In the genomic region with DNA sequence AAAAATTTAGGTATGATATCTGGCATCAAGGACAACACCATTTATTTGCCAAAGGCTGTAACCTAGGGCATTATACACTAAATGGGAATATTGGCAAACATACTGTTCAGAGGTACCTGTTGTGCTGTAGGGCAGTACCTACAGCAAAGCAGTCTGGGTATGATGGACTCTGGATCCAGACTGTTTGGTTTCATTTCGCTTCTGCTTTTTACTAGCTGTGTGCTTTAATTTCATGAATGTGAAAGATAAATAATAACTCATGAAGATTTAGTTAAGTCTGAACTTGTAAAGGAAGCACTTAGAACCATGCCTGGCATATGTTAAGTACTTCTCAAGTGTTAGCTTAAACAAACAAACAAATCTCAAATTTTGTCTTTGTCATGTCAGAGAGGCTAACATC, we compare ENCODE assay signal across 13 cellular contexts. TPM values are rescaled to one million over a fixed set of nuclear protein-coding genes. Genes with fewer than 3 reads are reported as not detected.
DNase-seq lines count a peak whose midpoint lies in the region; ATAC-seq, FAIRE-seq and TF ChIP-seq lines count a peak whose summit lies in the region.
"Had no signal": no experiment of that assay in that cellular context is flagged by ENCODE, and none has a peak within 500 bp of the region (broad histone marks: within the 10 kb centered on the region; RNA-seq: fewer than 3 reads in every experiment).

No MANE protein-coding gene starts in this region.

- ATAC-seq in activated CD4-positive, alpha-beta T cell treated with anti-CD3 and anti-CD28 coated beads for 36 hours: no peak
- no peak for ATAC-seq in Panc1
- ATAC-seq in HepG2: peak; percentile 74
- ATAC-seq in GM19463 (IDR thresholded peaks at IDR 0.05; ENCODE audit: unreplicated experiment): no peak
- ATAC-seq: T-helper 17 cell had no signal

- H3K4me2 ChIP-seq in HepG2 (ENCODE audit: low read depth, low read length): peak overlapping the region; percentile 54

- peak overlapping the region; percentile 31 for H3K27ac Mint-ChIP-seq in activated CD4-positive, alpha-beta T cell treated with anti-CD3 and anti-CD28 coated beads, Interleukin-2, amount 10 ng/mL, durations not matched to agents 7 days and 5 days
- no peak overlapping the region for H3K27ac Mint-ChIP-seq in activated CD4-positive, alpha-beta T cell treated with anti-CD3 and anti-CD28 coated beads for 36 hours
- H3K27ac Mint-ChIP-seq: T-helper 17 cell had no signal

- no peaks in the 10 kb centered on the region for H3K27me3 ChIP-seq in Panc1 (ENCODE audit: control insufficient read depth, insufficient read depth, low read length)
- no peaks in the 10 kb centered on the region for H3K27me3 ChIP-seq in HepG2 (ENCODE audit: control insufficient read depth in 1 of 2, insufficient read depth in 2 of 2, low read length in 2 of 2)
- no peaks in the 10 kb centered on the region for H3K27me3 ChIP-seq in thymus (ENCODE audit: control insufficient read depth, insufficient read depth)

- BruUV-seq in Panc1 (replicated peaks; lab: Mats Ljungman, UMichigan): no TSS peak
- BruUV-seq in HepG2 (replicated peaks; lab: Mats Ljungman, UMichigan): no TSS peak

- intact Hi-C loops in activated CD4-positive, alpha-beta T cell treated with anti-CD3 and anti-CD28 coated beads for 36 hours (cut with DNase I, micrococcal nuclease): no loop called here
- intact Hi-C loops in Panc1 (cut with micrococcal nuclease; ENCODE audit: unreplicated experiment): no loop called here
- intact Hi-C loops in HepG2 (cut with micrococcal nuclease; ENCODE audit: unreplicated experiment): no loop called here

- peak overlapping the region; percentile 100 for H3K27ac ChIP-seq in Panc1 (ENCODE audit: low read length)
- peak overlapping the region; percentile 64 for H3K27ac ChIP-seq in HepG2 (ENCODE audit: extremely low read length, insufficient read depth, low read length)
- peak overlapping the region; percentile 33 for H3K27ac ChIP-seq in thymus (ENCODE audit: low read depth)

- H3K79me2 ChIP-seq in HepG2 (ENCODE audit: insufficient read depth, low read length): peaks cover 5% of the 10 kb centered on the region

- no peak for TF ChIP-seq POLR2A in HepG2 (IDR thresholded peaks at IDR 0.05; ENCODE audit: insufficient read depth in 1 of 2, low read depth in 2 of 2, low read length in 2 of 2)

- TF ChIP-seq CTCF in Panc1 (IDR thresholded peaks at IDR 0.05) (no peak), HepG2 (CRISPR knock-in tag; IDR thresholded peaks at IDR 0.05) (no peak)

- CTCF ChIA-PET in activated CD4-positive, alpha-beta T cell treated with anti-CD3 and anti-CD28 coated beads, Interleukin-2, amount 10 ng/mL, durations not matched to agents 7 days and 5 days (lab: Charles Lee): interaction anchor here (0.5 to 1.4 kb wide), 4 partner anchors 13 to 29 kb away, joined by 3 to 4 read pairs (median 3); no protein-coding TSS in a partner anchor
- CTCF ChIA-PET in activated CD4-positive, alpha-beta T cell treated with anti-CD3 and anti-CD28 coated beads for 36 hours (lab: Charles Lee): interaction anchor here (0.6 to 1.1 kb wide), 2 partner anchors 66 to 371 kb away, joined by 3 read pairs; no protein-coding TSS in a partner anchor
- CTCF ChIA-PET in Panc1 (lab: Charles Lee): no interaction called here
- CTCF ChIA-PET in HepG2 (lab: Yijun Ruan, JAX; ENCODE audit: low intra/inter-chr PET ratio, low total read pairs): no interaction called here

- H3K4me1 Mint-ChIP-seq in activated CD4-positive, alpha-beta T cell treated with anti-CD3 and anti-CD28 coated beads, Interleukin-2, amount 10 ng/mL, durations not matched to agents 7 days and 5 days: peaks cover 53% of the 10 kb centered on the region
- H3K4me1 Mint-ChIP-seq in activated CD4-positive, alpha-beta T cell treated with anti-CD3 and anti-CD28 coated beads for 36 hours: peaks cover 42% of the 10 kb centered on the region

- H3K4me1 ChIP-seq in Panc1 (ENCODE audit: control insufficient read depth, insufficient read depth, low read length): peaks cover 77% of the 10 kb centered on the region
- H3K4me1 ChIP-seq in HepG2 (ENCODE audit: insufficient read depth, low read length): peaks cover 84% of the 10 kb centered on the region
- H3K4me1 ChIP-seq in thymus (ENCODE audit: control insufficient read depth, insufficient read depth, low read length): peaks cover 16% of the 10 kb centered on the region

- peak overlapping the region; percentile 56 for H3K9ac ChIP-seq in HepG2 (ENCODE audit: insufficient read depth, low read depth, low read length)

- no peaks in the 10 kb centered on the region; the same call in 1 of the 2 replicates for H3K36me3 ChIP-seq in Panc1 (ENCODE audit: control insufficient read depth, insufficient read depth, low read length)
- H3K36me3 ChIP-seq in HepG2 (replicated peaks in 1 of 2; ENCODE audit: control insufficient read depth in 1 of 2, insufficient read depth in 2 of 2, low read length in 2 of 2): no peaks in the 10 kb centered on the region
- peaks cover 3% of the 10 kb centered on the region for H3K36me3 ChIP-seq in thymus (ENCODE audit: control insufficient read depth, insufficient read depth)

- H3K4me3 Mint-ChIP-seq in activated CD4-positive, alpha-beta T cell treated with anti-CD3 and anti-CD28 coated beads, Interleukin-2, amount 10 ng/mL, durations not matched to agents 7 days and 5 days: no peak overlapping the region
- H3K4me3 Mint-ChIP-seq in activated CD4-positive, alpha-beta T cell treated with anti-CD3 and anti-CD28 coated beads for 36 hours: no peak overlapping the region
- H3K4me3 Mint-ChIP-seq: T-helper 17 cell had no signal

- H3K36me3 Mint-ChIP-seq in activated CD4-positive, alpha-beta T cell treated with anti-CD3 and anti-CD28 coated beads, Interleukin-2, amount 10 ng/mL, durations not matched to agents 7 days and 5 days (ENCODE audit: low read depth): peaks cover 44% of the 10 kb centered on the region
- H3K36me3 Mint-ChIP-seq in activated CD4-positive, alpha-beta T cell treated with anti-CD3 and anti-CD28 coated beads for 36 hours (ENCODE audit: low read depth): peaks cover 12% of the 10 kb centered on the region

- 19% methylated on average over 1 of the region's 1 CpG for WGBS in HepG2 (ENCODE audit: low lambda C conversion rate)
- 90% methylated on average over 1 of the region's 1 CpG for WGBS in thymus

- H3K9me3 Mint-ChIP-seq in activated CD4-positive, alpha-beta T cell treated with anti-CD3 and anti-CD28 coated beads, Interleukin-2, amount 10 ng/mL, durations not matched to agents 7 days and 5 days: no peaks in the 10 kb centered on the region
- no peaks in the 10 kb centered on the region for H3K9me3 Mint-ChIP-seq in activated CD4-positive, alpha-beta T cell treated with anti-CD3 and anti-CD28 coated beads for 36 hours (ENCODE audit: low read depth)

- POLR2A ChIA-PET in activated CD4-positive, alpha-beta T cell treated with anti-CD3 and anti-CD28 coated beads, Interleukin-2, amount 10 ng/mL, durations not matched to agents 7 days and 5 days (lab: Charles Lee): no interaction called here
- POLR2A ChIA-PET in activated CD4-positive, alpha-beta T cell treated with anti-CD3 and anti-CD28 coated beads for 36 hours (lab: Charles Lee): no interaction called here
- POLR2A ChIA-PET in Panc1 (lab: Charles Lee) (no interaction called here), HepG2 (lab: Yijun Ruan, JAX) (interaction anchor here (1.0 to 1.3 kb wide), 3 partner anchors 11 to 102 kb away, joined by 3 to 4 read pairs (median 3); no protein-coding TSS in a partner anchor)

- TF ChIP-seq RAD21 in HepG2 (CRISPR knock-in tag; IDR thresholded peaks at IDR 0.05): no peak

- no peaks in the 10 kb centered on the region for H3K9me3 ChIP-seq in Panc1 (ENCODE audit: control insufficient read depth, insufficient read depth, low read depth, low read length)
- H3K9me3 ChIP-seq in HepG2 (ENCODE audit: low read length): no peaks in the 10 kb centered on the region
- no peaks in the 10 kb centered on the region for H3K9me3 ChIP-seq in thymus (ENCODE audit: control insufficient read depth)

- no peak overlapping the region for H2AFZ ChIP-seq in HepG2 (ENCODE audit: low read length)

- H4K20me1 ChIP-seq in HepG2 (ENCODE audit: insufficient read depth, low read length): no peaks in the 10 kb centered on the region

- H3K27me3 Mint-ChIP-seq in activated CD4-positive, alpha-beta T cell treated with anti-CD3 and anti-CD28 coated beads, Interleukin-2, amount 10 ng/mL, durations not matched to agents 7 days and 5 days: no peaks in the 10 kb centered on the region
- H3K27me3 Mint-ChIP-seq in activated CD4-positive, alpha-beta T cell treated with anti-CD3 and anti-CD28 coated beads for 36 hours: no peaks in the 10 kb centered on the region
- H3K27me3 Mint-ChIP-seq: T-helper 17 cell had no signal

- in situ Hi-C loops in Panc1 (cut with HindIII; ENCODE audit: low pct_unique_long_range_greater_than_20kb, low sequenced_read_pairs): no loop called here
- in situ Hi-C loops in HepG2 (cut with HindIII; ENCODE audit: extremely low pct_ligation_motif_present, low pct_unique_long_range_greater_than_20kb): no loop called here

- H3K4me3 ChIP-seq in Panc1 (ENCODE audit: low read depth in 2 of 2, low read length in 2 of 2) (no peak overlapping the region), HepG2 (replicated peaks in 1 of 3; ENCODE audit: insufficient read depth in 1 of 3, low read depth in 2 of 3, low read length in 3 of 3) (peak overlapping the region in 2 of 3 experiments; percentile 16 to 27; a peak in 2 of 6 replicates), thymus (ENCODE audit: low read length) (no peak overlapping the region)

- TF ChIP-seq EP300 in HepG2 (IDR thresholded peaks at IDR 0.05; ENCODE audit: low read depth in 2 of 2, low read length in 2 of 2): no peak
- TF ChIP-seq EP300 in HepG2 (CRISPR knock-in tag; IDR thresholded peaks at IDR 0.05; ENCODE audit: borderline replicate concordance): no peak

- DNase-seq in activated CD4-positive, alpha-beta T cell treated with anti-CD3 and anti-CD28 coated beads, Interleukin-2, amount 10 ng/mL, durations not matched to agents 7 days and 5 days: no peak
- DNase-seq in activated CD4-positive, alpha-beta T cell treated with anti-CD3 and anti-CD28 coated beads for 36 hours: no peak
- DNase-seq in Panc1 (ENCODE audit: low read depth, low spot score): no peak
- DNase-seq in HepG2 (ENCODE audit: low spot score): peak; percentile 46
- DNase-seq in glomerular visceral epithelial cell (ENCODE audit: extremely low spot score): no peak
- no peak for DNase-seq in NCI-H146 treated with DMSO at 0.1 percent for 48 hours (lab: John Stamatoyannopoulos, UW; ENCODE audit: unreplicated experiment)
- DNase-seq: activated CD8-positive, alpha-beta memory T cell treated with anti-CD3 and anti-CD28 coated beads, Interleukin-2, amount 50 U/mL, for 4 hours; GDM1; GOT3; NCI-H510A; T-helper 17 cell had no signal

- FAIRE-seq in HepG2 (lab: Jason Lieb, UNC): peak; percentile 85

RNA-seq across cellular contexts. Expression of gene SLC38A2, which starts 17.7 kb away (rescaled TPM):
- 100 to 1,000 TPM; 216 to 283 TPM for total RNA-seq in activated CD4-positive, alpha-beta T cell treated with anti-CD3 and anti-CD28 coated beads, Interleukin-2, amount 10 ng/mL, durations not matched to agents 7 days and 5 days
- 100 to 1,000 TPM; 211 to 296 TPM for total RNA-seq in activated CD4-positive, alpha-beta T cell treated with anti-CD3 and anti-CD28 coated beads for 36 hours
- total RNA-seq in Panc1 (2021; ENCODE audit: unreplicated experiment): 341 TPM
- 122 TPM for polyA plus RNA-seq in Panc1 (2012; ENCODE audit: insufficient read length)
- 230 and 368 TPM in 2 replicates for total RNA-seq in HepG2 (2016; rRNA removed; fragmentation: Illumina TruSeq; extraction: Trizol)
- 31.8 and 45.4 TPM in 2 replicates for total RNA-seq in HepG2 (2016; cell fraction: cytosol; rRNA removed; fragmentation: Illumina TruSeq; extraction: Trizol; ENCODE audit: low read depth)
- total RNA-seq in HepG2 (2016; cell fraction: insoluble cytoplasmic fraction; rRNA removed; fragmentation: Illumina TruSeq; extraction: Trizol): 210 and 375 TPM in 2 replicates
- 98.8 and 127 TPM in 2 replicates for total RNA-seq in HepG2 (2016; cell fraction: membrane; rRNA removed; fragmentation: Illumina TruSeq; extraction: Trizol)
- 947 and 961 TPM in 2 replicates for total RNA-seq in HepG2 (2016; cell fraction: nucleus; rRNA removed; fragmentation: Illumina TruSeq; extraction: Trizol)
- 861 and 880 TPM in 2 replicates for polyA plus RNA-seq in HepG2 (2011; rRNA removed)
- 346 and 636 TPM in 2 replicates for polyA plus RNA-seq in HepG2 (2011; cell fraction: cytosol; rRNA removed)
- polyA plus RNA-seq in HepG2 (2011; cell fraction: nucleus; rRNA removed): 926 and 1,239 TPM in 2 replicates
- polyA plus RNA-seq in HepG2 (2012): 836 and 868 TPM in 2 replicates
- polyA plus RNA-seq in HepG2 (2016; cell fraction: cytosol; fragmentation: Illumina TruSeq; extraction: Trizol; ENCODE audit: low read depth): 8.1 TPM in 2 replicates
- polyA plus RNA-seq in HepG2 (2016; cell fraction: insoluble cytoplasmic fraction; fragmentation: Illumina TruSeq; extraction: Trizol; ENCODE audit: low read depth): 138 and 148 TPM in 2 replicates
- 24.1 and 28.9 TPM in 2 replicates for polyA plus RNA-seq in HepG2 (2016; cell fraction: membrane; fragmentation: Illumina TruSeq; extraction: Trizol; ENCODE audit: low read depth)
- polyA plus RNA-seq in HepG2 (2016; cell fraction: nucleus; fragmentation: Illumina TruSeq; extraction: Trizol; ENCODE audit: insufficient read depth, low read depth): 882 and 909 TPM in 2 replicates
- 406 and 1,055 TPM in 2 replicates for polyA minus RNA-seq in HepG2 (2011; rRNA and poly(A)+ RNA removed; ENCODE audit: low replicate concordance)
- polyA minus RNA-seq in HepG2 (2011; cell fraction: cytosol; rRNA and poly(A)+ RNA removed): 1,075 and 1,302 TPM in 2 replicates
- 2,125 and 2,864 TPM in 2 replicates for polyA minus RNA-seq in HepG2 (2011; cell fraction: nucleus; rRNA and poly(A)+ RNA removed)
- polyA plus RNA-seq in thymus: 137 TPM

Comparison
In these comparisons a context has a peak if more than half of its experiments do, and no peak if none do; other contexts are left out.
1. H3K27ac ChIP-seq: peak in every context shown above with its lines; median percentile 100 in Panc1; 64 in HepG2; 33 in thymus.
2. H3K4me3 ChIP-seq: peak in HepG2 (2 of 3); none in Panc1 (0 of 2) and thymus (single experiment).
3. CTCF ChIA-PET loops: an anchor here in activated CD4-positive, alpha-beta T cell treated with anti-CD3 and anti-CD28 coated beads, Interleukin-2, amount 10 ng/mL, durations not matched to agents 7 days and 5 days (0.5 to 1.4 kb wide) and activated CD4-positive, alpha-beta T cell treated with anti-CD3 and anti-CD28 coated beads for 36 hours (0.6 to 1.1 kb wide); none called in Panc1 and HepG2.